In genomic region chr13:66849706-66850105, GRCh38 we compare ENCODE assay signal across 22 cellular contexts.
"Had no signal": no experiment of that assay in that cellular context is flagged by ENCODE, and none has a peak within 500 bp of the region (broad histone marks: within the 10 kb centered on the region; RNA-seq: fewer than 3 reads in every experiment).

No MANE protein-coding gene starts in this region.

- DNase-seq: activated CD4-positive, alpha-beta T cell treated with anti-CD3 and anti-CD28 coated beads for 4 hours; activated CD4-positive, alpha-beta T cell treated with anti-CD3 and anti-CD28 coated beads, Interleukin-2, amount 50 U/mL, for 4 hours; activated CD8-positive, alpha-beta memory T cell treated with anti-CD3 and anti-CD28 coated beads, Interleukin-2, amount 50 U/mL, for 48 hours; activated CD8-positive, alpha-beta T cell treated with anti-CD3 and anti-CD28 coated beads, Interleukin-2, amount 10 ng/mL, durations not matched to agents 7 days and 5 days; activated naive CD4-positive, alpha-beta T cell treated with anti-CD3 and anti-CD28 coated beads, Interleukin-2, amount 50 U/mL, for 16 hours; activated naive CD8-positive, alpha-beta T cell treated with anti-CD3 and anti-CD28 coated beads, Interleukin-2, amount 10 ng/mL, durations not matched to agents 7 days and 5 days; activated T-cell treated with anti-CD3 and anti-CD28 coated beads, Interleukin-2, amount 50 U/mL, for 1 hour; adrenal gland; anterior cingulate cortex; Karpas-422; NCI-H1105 treated with DMSO at 0.1 percent for 48 hours; NCI-H1436 treated with DMSO at 0.1 percent for 48 hours; NCI-H187; NCI-H2081; NCI-H510A; NCI-H526 treated with DMSO at 0.1 percent for 48 hours; NK-92 treated with Interleukin-12 subunit alpha and Interleukin-12 subunit beta, amount 100 ng/mL, for 24 hours; OCI-M1; RPMI8226; SK-N-SH; T-helper 1 cell; WERI-Rb-1 had no signal

- H3K4me2 ChIP-seq: SK-N-SH had no signal

- H3K36me3 ChIP-seq: adrenal gland, WERI-Rb-1 had no signal

- H3K27ac ChIP-seq: adrenal gland, WERI-Rb-1 had no signal

- H3K9ac ChIP-seq: SK-N-SH had no signal

- H3K4me1 ChIP-seq: adrenal gland had no signal

- H3K27me3 ChIP-seq: adrenal gland had no signal

- H3K9me3 ChIP-seq: adrenal gland, SK-N-SH had no signal

- H3K4me3 ChIP-seq: adrenal gland had no signal
